In genomic region chr20:57848282-57848681, GRCh38 we compare ENCODE assay signal across 7 cellular contexts.
"Had no signal": no experiment of that assay in that cellular context is flagged by ENCODE, and none has a peak within 500 bp of the region (broad histone marks: within the 10 kb centered on the region; RNA-seq: fewer than 3 reads in every experiment).

No MANE protein-coding gene starts in this region.

- H3K4me3 ChIP-seq: K562 had no signal

- H3K27ac ChIP-seq: HL-60, KMS-11 had no signal

- H3K4me3 Mint-ChIP-seq: IgD-negative memory B cell had no signal

- H3K9ac ChIP-seq: KMS-11 had no signal

- H3K4me2 ChIP-seq: KMS-11 had no signal

- H3K9me3 Mint-ChIP-seq: IgD-negative memory B cell had no signal

- FAIRE-seq: K562 had no signal

- H3K27ac Mint-ChIP-seq: IgD-negative memory B cell had no signal

- H3K36me3 Mint-ChIP-seq: IgD-negative memory B cell had no signal

- DNase-seq: IMR-90, KBM-7, KG1 had no signal

- ATAC-seq: K562 had no signal

- H3K4me1 Mint-ChIP-seq: IgD-negative memory B cell had no signal
